ENCODE assay signal across 8 cellular contexts in the genomic region with DNA sequence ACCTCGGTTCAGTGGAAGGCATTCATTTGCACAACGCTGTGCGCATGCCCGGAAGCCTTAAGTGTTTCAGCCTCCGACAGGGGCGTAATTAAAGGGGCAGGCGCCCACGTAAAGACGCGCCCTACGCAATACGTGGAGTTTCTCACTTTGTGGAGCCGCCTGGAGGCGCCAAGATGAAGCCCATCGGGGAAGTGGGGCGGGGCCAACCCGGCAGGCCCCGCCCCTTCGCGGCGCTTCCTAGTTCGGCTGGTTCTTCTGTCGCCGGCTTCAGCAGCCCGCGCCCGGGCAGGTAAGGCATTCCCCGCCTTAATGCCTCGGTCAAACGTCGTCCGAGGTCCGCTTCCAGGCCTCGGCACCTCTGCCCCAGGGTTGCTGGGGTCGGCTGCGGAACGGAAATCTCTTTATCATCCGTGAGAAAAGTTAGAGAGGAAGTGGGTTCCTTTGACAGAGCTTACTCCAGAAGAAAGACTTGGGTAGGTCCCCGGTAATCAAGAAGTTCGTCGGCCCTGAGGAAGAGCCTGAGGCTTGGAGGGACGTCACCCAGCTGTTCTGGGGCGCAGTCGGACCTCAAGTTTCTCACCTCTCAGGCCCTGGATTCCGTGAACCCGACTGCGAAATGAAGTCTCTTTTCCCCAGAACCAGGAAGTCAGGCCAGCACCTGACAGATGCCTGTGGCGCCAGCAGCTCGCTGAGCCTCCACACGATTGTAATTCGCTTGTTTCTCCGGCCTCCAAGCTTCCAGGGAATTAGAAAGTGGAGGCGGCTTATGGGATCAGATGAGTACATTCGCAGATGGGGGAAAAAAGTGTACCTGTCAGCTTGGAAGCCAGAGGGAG. TPM values are rescaled to one million over a fixed set of nuclear protein-coding genes. Genes with fewer than 3 reads are reported as not detected.
DNase-seq lines count a peak whose midpoint lies in the region; ATAC-seq, FAIRE-seq and TF ChIP-seq lines count a peak whose summit lies in the region.

A gene (plus strand): TSS at position 224 of the 836 bp plus-strand sequence. CDS start 9,161 bp downstream, outside the sequence.
A gene with protein sequence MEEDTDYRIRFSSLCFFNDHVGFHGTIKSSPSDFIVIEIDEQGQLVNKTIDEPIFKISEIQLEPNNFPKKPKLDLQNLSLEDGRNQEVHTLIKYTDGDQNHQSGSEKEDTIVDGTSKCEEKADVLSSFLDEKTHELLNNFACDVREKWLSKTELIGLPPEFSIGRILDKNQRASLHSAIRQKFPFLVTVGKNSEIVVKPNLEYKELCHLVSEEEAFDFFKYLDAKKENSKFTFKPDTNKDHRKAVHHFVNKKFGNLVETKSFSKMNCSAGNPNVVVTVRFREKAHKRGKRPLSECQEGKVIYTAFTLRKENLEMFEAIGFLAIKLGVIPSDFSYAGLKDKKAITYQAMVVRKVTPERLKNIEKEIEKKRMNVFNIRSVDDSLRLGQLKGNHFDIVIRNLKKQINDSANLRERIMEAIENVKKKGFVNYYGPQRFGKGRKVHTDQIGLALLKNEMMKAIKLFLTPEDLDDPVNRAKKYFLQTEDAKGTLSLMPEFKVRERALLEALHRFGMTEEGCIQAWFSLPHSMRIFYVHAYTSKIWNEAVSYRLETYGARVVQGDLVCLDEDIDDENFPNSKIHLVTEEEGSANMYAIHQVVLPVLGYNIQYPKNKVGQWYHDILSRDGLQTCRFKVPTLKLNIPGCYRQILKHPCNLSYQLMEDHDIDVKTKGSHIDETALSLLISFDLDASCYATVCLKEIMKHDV (minus strand): TSS at position 63 of the 836 bp plus-strand sequence. CDS start 3,545 bp downstream, outside the sequence.

- H3K9me3 Mint-ChIP-seq in activated T-cell treated with anti-CD3 and anti-CD28 coated beads, Interleukin-2, amount 50 U/mL, for 72 hours: no peaks in the 10 kb centered on the region

- intact Hi-C loops in esophagus muscularis mucosa (cut with DNase I): loop anchor here (5.0 kb wide), 2 partner anchors 48 to 118 kb away; a partner anchor contains a TSS

- H3K79me2 ChIP-seq in KMS-11 (ENCODE audit: insufficient read depth, low read depth): peaks cover 29% of the 10 kb centered on the region

- H3K4me2 ChIP-seq in KMS-11: peak within 1 kb of the TSS; percentile 90

- ATAC-seq in GM21737 (IDR thresholded peaks at IDR 0.05; ENCODE audit: unreplicated experiment): peak; percentile 98
- peak; percentile 95 to 97 for ATAC-seq in activated T-cell treated with anti-CD3 and anti-CD28 coated beads, Interleukin-2, amount 50 U/mL, for 72 hours (replicated peaks in 1 of 2)

- H3K27ac ChIP-seq in KMS-11 (peak within 1 kb of the TSS; percentile 88), esophagus muscularis mucosa (replicated peaks in 1 of 4) (peak within 1 kb of the TSS; percentile 81 to 89 (median 85)), muscle layer of duodenum (ENCODE audit: low read length) (peak within 1 kb of the TSS; percentile 96)

- H2AFZ ChIP-seq in KMS-11 (ENCODE audit: low read depth): peak within 1 kb of the TSS; percentile 90

- TF ChIP-seq EP300 in esophagus muscularis mucosa (IDR thresholded peaks at IDR 0.05): no peak

- H3K9me3 ChIP-seq in esophagus muscularis mucosa (no peaks in the 10 kb centered on the region), muscle layer of duodenum (ENCODE audit: control insufficient read depth in 1 of 2, low read length in 2 of 2) (no peaks in the 10 kb centered on the region)

- TF ChIP-seq CTCF in KMS-11 (conservative IDR thresholded peaks at IDR 0.05; ENCODE audit: low read depth, low read length): 0 out of 2 replicates have a peak, but pooled peaks have one; percentile 25
- TF ChIP-seq CTCF in esophagus muscularis mucosa (IDR thresholded peaks at IDR 0.05): peak; percentile 33 to 54 (median 34)

- peaks cover 21 to 24% of the 10 kb centered on the region in 2 donors for H3K36me3 Mint-ChIP-seq in activated T-cell treated with anti-CD3 and anti-CD28 coated beads, Interleukin-2, amount 50 U/mL, for 72 hours (ENCODE audit: insufficient read depth in 2 of 2)

- no peaks in the 10 kb centered on the region for H4K20me1 ChIP-seq in KMS-11 (ENCODE audit: insufficient read depth)

- H3K4me1 Mint-ChIP-seq in activated T-cell treated with anti-CD3 and anti-CD28 coated beads, Interleukin-2, amount 50 U/mL, for 72 hours (ENCODE audit: low read depth): peaks cover 72% of the 10 kb centered on the region

- H3K36me3 ChIP-seq in KMS-11 (ENCODE audit: insufficient read depth) (0 out of 2 replicates have a peak, but pooled peaks cover 3% of the 10 kb centered on the region), esophagus muscularis mucosa (no peaks in the 10 kb centered on the region), muscle layer of duodenum (ENCODE audit: control insufficient read depth in 1 of 2, insufficient read depth in 2 of 2, low read length in 2 of 2) (peaks cover 6 to 15% of the 10 kb centered on the region in 2 donors)

- DNase-seq in DMS79 treated with DMSO at 0.1 percent for 48 hours (lab: John Stamatoyannopoulos, UW) (peak; percentile 92), RCC 7860 (ENCODE audit: low spot score) (peak; percentile 88), esophagus muscularis mucosa (ENCODE audit: extremely low spot score) (peak; percentile 99)
- peak; percentile 91 to 94 for DNase-seq in activated T-cell treated with anti-CD3 and anti-CD28 coated beads, Interleukin-2, amount 50 U/mL, for 72 hours
- peak; percentile 82 to 92 for DNase-seq in stimulated activated CD8-positive, alpha-beta memory T cell treated with anti-CD3 and anti-CD28 coated beads, Interleukin-7, amount 100 ng/mL, for 48 hours (ENCODE audit: extremely low read depth in 1 of 2, low read depth in 1 of 2)

- H3K27me3 ChIP-seq in KMS-11 (ENCODE audit: insufficient read depth, low read depth): peaks cover 5% of the 10 kb centered on the region; the same call in 1 of the 2 replicates
- H3K27me3 ChIP-seq in esophagus muscularis mucosa: no peaks in the 10 kb centered on the region
- no peaks in the 10 kb centered on the region for H3K27me3 ChIP-seq in muscle layer of duodenum (ENCODE audit: low read depth, low read length)

- no peak within 1 kb of the TSS for H3K4me3 ChIP-seq in KMS-11 (IDR thresholded peaks at IDR 0.05; ENCODE audit: insufficient read depth, low read depth, low read length)
- peak within 1 kb of the TSS; percentile 65 to 75 (median 73) for H3K4me3 ChIP-seq in esophagus muscularis mucosa
- peak within 1 kb of the TSS; percentile 79 to 92 for H3K4me3 ChIP-seq in muscle layer of duodenum (ENCODE audit: low read depth in 1 of 2, low read length in 2 of 2)

- peak within 1 kb of the TSS; percentile 92 to 98 for H3K4me3 Mint-ChIP-seq in activated T-cell treated with anti-CD3 and anti-CD28 coated beads, Interleukin-2, amount 50 U/mL, for 72 hours

- peaks cover 51% of the 10 kb centered on the region for H3K4me1 ChIP-seq in KMS-11 (ENCODE audit: low read depth, poor library complexity, severe bottlenecking)
- H3K4me1 ChIP-seq in esophagus muscularis mucosa: peaks cover 22 to 33% (median 29%) of the 10 kb centered on the region in 4 donors
- peaks cover 10 to 21% of the 10 kb centered on the region in 2 donors for H3K4me1 ChIP-seq in muscle layer of duodenum (ENCODE audit: control insufficient read depth in 1 of 2, insufficient read depth in 2 of 2, low read length in 2 of 2)

- H3K27ac Mint-ChIP-seq in activated T-cell treated with anti-CD3 and anti-CD28 coated beads, Interleukin-2, amount 50 U/mL, for 72 hours: peak within 1 kb of the TSS; percentile 99

- 0% methylated on average over 30 of the region's 54 CpGs for WGBS in esophagus muscularis mucosa

- peak within 1 kb of the TSS; percentile 67 for H3K9ac ChIP-seq in KMS-11

- TF ChIP-seq POLR2A in esophagus muscularis mucosa (IDR thresholded peaks at IDR 0.05; ENCODE audit: low read depth): peak; percentile 30

- no peaks in the 10 kb centered on the region for H3K27me3 Mint-ChIP-seq in activated T-cell treated with anti-CD3 and anti-CD28 coated beads, Interleukin-2, amount 50 U/mL, for 72 hours (ENCODE audit: low read depth)

- FAIRE-seq in RCC 7860 (lab: Jason Lieb, UNC): peak; percentile 76

RNA-seq across cellular contexts. Expression of the first gene that starts in this region (rescaled TPM):
- total RNA-seq in activated T-cell treated with anti-CD3 and anti-CD28 coated beads, Interleukin-2, amount 50 U/mL, for 72 hours: 10 to 100 TPM; 41.4 TPM
- total RNA-seq in esophagus muscularis mucosa: 10 to 100 TPM; 13.6 to 24.0 (median 20.6) TPM

RNA-seq across cellular contexts. Expression of the second gene that starts in this region (rescaled TPM):
- total RNA-seq in activated T-cell treated with anti-CD3 and anti-CD28 coated beads, Interleukin-2, amount 50 U/mL, for 72 hours: 10 to 100 TPM; 18.1 to 21.8 TPM
- total RNA-seq in esophagus muscularis mucosa: 1 to 10 TPM; 5.2 to 8.7 (median 6.7) TPM
